In the genomic region with DNA sequence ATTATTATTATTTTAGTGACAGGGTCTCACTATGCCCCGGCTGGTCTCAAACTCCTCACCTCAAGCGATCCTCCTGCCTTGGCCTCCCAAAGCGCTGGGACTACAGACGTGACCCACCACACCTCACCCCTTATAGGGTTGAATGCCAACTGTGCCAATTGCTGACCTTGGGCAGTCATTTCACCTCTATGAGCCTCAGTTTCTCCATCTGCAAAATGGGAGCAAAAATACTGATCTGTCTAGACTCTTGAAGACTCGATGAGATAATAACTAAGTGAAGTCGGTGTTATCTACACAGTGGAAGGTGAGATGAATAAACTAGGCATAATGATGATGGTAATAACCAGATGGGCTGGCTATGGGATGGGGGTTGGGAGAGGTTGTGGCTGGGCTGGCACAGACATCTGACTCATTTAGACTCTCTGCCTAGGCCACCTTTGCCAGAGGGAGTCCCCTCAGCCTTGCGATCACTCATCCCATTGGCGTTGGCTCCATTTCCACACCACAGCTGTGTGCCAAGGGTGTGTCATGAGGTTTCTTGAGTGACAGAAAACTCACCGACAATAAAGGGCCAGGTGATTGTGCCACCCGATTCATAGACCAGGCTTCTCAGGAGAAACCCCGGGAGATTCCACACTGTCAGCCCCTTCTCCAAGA, we compare ENCODE assay signal across 25 cellular contexts. TPM values are rescaled to one million over a fixed set of nuclear protein-coding genes. Genes with fewer than 3 reads are reported as not detected.
DNase-seq lines count a peak whose midpoint lies in the region; ATAC-seq and TF ChIP-seq lines count a peak whose summit lies in the region.
"Had no signal": no experiment of that assay in that cellular context is flagged by ENCODE, and none has a peak within 500 bp of the region (broad histone marks: within the 10 kb centered on the region; RNA-seq: fewer than 3 reads in every experiment).

A gene with protein sequence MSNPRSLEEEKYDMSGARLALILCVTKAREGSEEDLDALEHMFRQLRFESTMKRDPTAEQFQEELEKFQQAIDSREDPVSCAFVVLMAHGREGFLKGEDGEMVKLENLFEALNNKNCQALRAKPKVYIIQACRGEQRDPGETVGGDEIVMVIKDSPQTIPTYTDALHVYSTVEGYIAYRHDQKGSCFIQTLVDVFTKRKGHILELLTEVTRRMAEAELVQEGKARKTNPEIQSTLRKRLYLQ (plus strand): TSS at position 596 of the 657 bp plus-strand sequence. CDS start 2,772 bp downstream, outside the sequence.

- no peaks in the 10 kb centered on the region for H3K36me3 Mint-ChIP-seq in activated CD4-positive, alpha-beta T cell treated with anti-CD3 and anti-CD28 coated beads for 36 hours (ENCODE audit: low read depth)

- H3K9me3 Mint-ChIP-seq in activated CD4-positive, alpha-beta T cell treated with anti-CD3 and anti-CD28 coated beads for 36 hours (ENCODE audit: low read depth) = no peaks in the 10 kb centered on the region
- H3K9me3 Mint-ChIP-seq: CD4-positive, alpha-beta T cell had no signal

- CTCF ChIA-PET in PC-9 (lab: Charles Lee) = no interaction called here
- CTCF ChIA-PET in activated CD4-positive, alpha-beta T cell treated with anti-CD3 and anti-CD28 coated beads for 36 hours (lab: Charles Lee) = no interaction called here

- peak within 1 kb of the TSS; percentile 15; the same call in 1 of the 2 replicates for H3K27ac ChIP-seq in PC-9
- no peak within 1 kb of the TSS for H3K27ac ChIP-seq in epithelial cell of prostate
- H3K27ac ChIP-seq in skin epidermis = peak within 1 kb of the TSS in 17 of 21 experiments; percentile 8 to 85 (median 60)
- H3K27ac ChIP-seq: BLaER1 treated with 17β-estradiol and CSF1 and Interleukin-3, amounts not matched to agents 10 nM and 100 nM; GM23248; RWPE1 had no signal

- H4K20me1 ChIP-seq in PC-9 (ENCODE audit: insufficient read depth) = no peaks in the 10 kb centered on the region
- H4K20me1 ChIP-seq: BLaER1 treated with 17β-estradiol and CSF1 and Interleukin-3, amounts not matched to agents 10 nM and 100 nM had no signal

- peak within 1 kb of the TSS; percentile 16; the same call in 1 of the 2 replicates for H2AFZ ChIP-seq in PC-9
- H2AFZ ChIP-seq: GM23248 had no signal

- H3K4me3 Mint-ChIP-seq in activated CD4-positive, alpha-beta T cell treated with anti-CD3 and anti-CD28 coated beads for 36 hours = no peak within 1 kb of the TSS
- H3K4me3 Mint-ChIP-seq: CD4-positive, alpha-beta T cell; H9 had no signal

- no peak within 1 kb of the TSS for H3K4me3 ChIP-seq in GM12864 (ENCODE audit: low read depth, low read length)
- H3K4me3 ChIP-seq in PC-9 = peak within 1 kb of the TSS; percentile 57
- peak within 1 kb of the TSS; percentile 1 to 27 (median 22) for H3K4me3 ChIP-seq in skin epidermis
- H3K4me3 ChIP-seq: BLaER1 treated with 17β-estradiol and CSF1 and Interleukin-3, amounts not matched to agents 10 nM and 100 nM; GM23248 had no signal

- TF ChIP-seq CTCF in GM12864 (IDR thresholded peaks at IDR 0.05; ENCODE audit: low read depth, low read length, missing control alignments) = no peak
- no peak for TF ChIP-seq CTCF in PC-9 (conservative IDR thresholded peaks at IDR 0.05)
- TF ChIP-seq CTCF in omental fat pad (IDR thresholded peaks at IDR 0.05) = no peak

- intact Hi-C loops in PC-9 (cut with micrococcal nuclease; ENCODE audit: unreplicated experiment) (no loop called here), head of caudate nucleus (cut with DNase I) (no loop called here)
- intact Hi-C loops in activated CD4-positive, alpha-beta T cell treated with anti-CD3 and anti-CD28 coated beads for 36 hours (cut with DNase I, micrococcal nuclease) = no loop called here

- no peaks in the 10 kb centered on the region for H3K9me2 ChIP-seq in PC-9 (ENCODE audit: insufficient read depth)

- POLR2A ChIA-PET in PC-9 (lab: Charles Lee; ENCODE audit: unreplicated experiment) = no interaction called here
- POLR2A ChIA-PET in activated CD4-positive, alpha-beta T cell treated with anti-CD3 and anti-CD28 coated beads for 36 hours (lab: Charles Lee) = no interaction called here

- DNase-seq in GM12864 (ENCODE audit: low read depth) = peak; percentile 5
- DNase-seq in PC-9 = peak; percentile 23 to 92
- peak; percentile 36 for DNase-seq in epithelial cell of prostate (ENCODE audit: low read depth, low spot score)
- DNase-seq in omental fat pad (ENCODE audit: low spot score) = no peak
- DNase-seq in head of caudate nucleus = no peak
- no peak for DNase-seq in activated CD4-positive, alpha-beta T cell treated with anti-CD3 and anti-CD28 coated beads for 36 hours
- DNase-seq: AML-193; CD4-positive, alpha-beta T cell; GM23248; H9; Kasumi-1; MV-4-11; NCI-H1105; NCI-H1436 treated with DMSO at 0.1 percent for 48 hours; NCI-H187 treated with DMSO at 0.1 percent for 48 hours; NCI-H446; NCI-H524 treated with DMSO at 0.1 percent for 48 hours; NCI-H774; NK-92 treated with Interleukin-12 subunit alpha and Interleukin-12 subunit beta, amount 100 ng/mL, for 24 hours; SHP77 treated with DMSO at 0.1 percent for 48 hours had no signal

- no peak for ATAC-seq in omental fat pad (ENCODE audit: low FRiP score)
- no peak for ATAC-seq in activated CD4-positive, alpha-beta T cell treated with anti-CD3 and anti-CD28 coated beads for 36 hours

- peaks cover 13% of the 10 kb centered on the region for H3F3A ChIP-seq in PC-9 (ENCODE audit: insufficient read depth, low read depth)

- H3K27me3 ChIP-seq in PC-9 (ENCODE audit: insufficient read depth, low read depth) = no peaks in the 10 kb centered on the region
- H3K27me3 ChIP-seq: BLaER1 treated with 17β-estradiol and CSF1 and Interleukin-3, amounts not matched to agents 10 nM and 100 nM had no signal

- no peak within 1 kb of the TSS for H3K27ac Mint-ChIP-seq in activated CD4-positive, alpha-beta T cell treated with anti-CD3 and anti-CD28 coated beads for 36 hours
- H3K27ac Mint-ChIP-seq: CD4-positive, alpha-beta T cell; H9 had no signal

- BruUV-seq in PC-9 (replicated peaks; lab: Mats Ljungman, UMichigan) = no TSS peak

- H3K4me1 Mint-ChIP-seq in activated CD4-positive, alpha-beta T cell treated with anti-CD3 and anti-CD28 coated beads for 36 hours = no peaks in the 10 kb centered on the region
- H3K4me1 Mint-ChIP-seq: H9 had no signal

- H3K4me2 ChIP-seq in PC-9 = peak within 1 kb of the TSS; percentile 80
- H3K4me2 ChIP-seq: BLaER1 treated with 17β-estradiol and CSF1 and Interleukin-3, amounts not matched to agents 10 nM and 100 nM had no signal

- peaks cover 28% of the 10 kb centered on the region for H3K4me1 ChIP-seq in PC-9 (replicated peaks; ENCODE audit: insufficient read depth)
- H3K4me1 ChIP-seq: BLaER1 treated with 17β-estradiol and CSF1 and Interleukin-3, amounts not matched to agents 10 nM and 100 nM had no signal

- peaks cover 26% of the 10 kb centered on the region for H3K36me3 ChIP-seq in PC-9 (ENCODE audit: low read depth)
- H3K36me3 ChIP-seq: BLaER1 treated with 17β-estradiol and CSF1 and Interleukin-3, amounts not matched to agents 10 nM and 100 nM had no signal

- no peaks in the 10 kb centered on the region for H3K9me3 ChIP-seq in PC-9 (ENCODE audit: insufficient read depth, low read depth)
- H3K9me3 ChIP-seq: BLaER1 treated with 17β-estradiol and CSF1 and Interleukin-3, amounts not matched to agents 10 nM and 100 nM had no signal

- peaks cover 28% of the 10 kb centered on the region for H3K27me3 Mint-ChIP-seq in activated CD4-positive, alpha-beta T cell treated with anti-CD3 and anti-CD28 coated beads for 36 hours

- peaks cover 50% of the 10 kb centered on the region for H3K79me2 ChIP-seq in PC-9 (ENCODE audit: low read depth)

RNA-seq across cellular contexts. Expression of the gene that starts here (rescaled TPM):
- total RNA-seq in PC-9 (2021) (0.58 and 1.9 TPM in 2 replicates), omental fat pad (not detected)
- not detected for total RNA-seq in activated CD4-positive, alpha-beta T cell treated with anti-CD3 and anti-CD28 coated beads for 36 hours
- total RNA-seq: CD4-positive, alpha-beta T cell; GM23248; H9; HT-29; M059J had no signal

Comparison
In these comparisons a context has a peak if more than half of its experiments do, and no peak if none do; other contexts are left out.
1. DNase-seq: peak in GM12864 (single experiment), PC-9 (2 of 2) and epithelial cell of prostate (single experiment); none in omental fat pad (single experiment), head of caudate nucleus (0 of 42) and activated CD4-positive, alpha-beta T cell treated with anti-CD3 and anti-CD28 coated beads for 36 hours (single experiment).